In the genomic region with DNA sequence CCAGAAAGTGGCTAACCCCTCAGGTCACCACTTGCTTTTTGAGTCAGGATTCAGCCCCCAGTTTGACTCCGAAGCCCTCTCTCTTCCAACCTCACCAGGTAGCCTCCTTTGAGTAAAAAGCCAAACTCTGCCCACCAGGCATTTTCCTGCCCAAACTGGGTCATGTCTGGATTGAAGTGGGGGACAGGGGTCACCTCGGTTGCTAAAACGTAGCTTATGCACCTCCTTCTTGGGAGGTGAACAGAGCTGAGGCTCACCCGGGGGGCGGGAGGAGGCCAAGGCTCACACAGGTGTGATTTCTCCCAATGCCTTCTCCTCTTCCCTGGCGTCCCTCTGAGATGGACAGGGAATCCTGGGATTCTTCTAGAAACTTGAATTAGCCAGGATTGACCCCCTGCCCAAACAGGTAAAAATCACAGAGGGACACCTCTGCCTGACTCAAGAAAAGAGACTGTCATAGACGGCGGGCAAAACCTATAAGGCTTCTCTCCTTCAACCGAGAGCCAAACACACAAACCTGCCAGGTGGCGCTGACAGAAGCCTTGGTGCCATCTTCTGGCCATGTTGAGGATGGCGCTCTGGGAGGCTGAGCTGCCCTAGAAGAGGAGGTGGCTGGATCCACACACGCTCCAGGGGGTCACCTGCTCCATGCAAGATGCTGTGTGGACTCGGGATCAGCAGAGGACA, we compare ENCODE assay signal across 7 cellular contexts. TPM values are rescaled to one million over a fixed set of nuclear protein-coding genes. Genes with fewer than 3 reads are reported as not detected.
A peak's percentile ranks its signal among the peaks of the same experiment; 100 is the strongest.
DNase-seq lines count a peak whose midpoint lies in the region; ATAC-seq and TF ChIP-seq lines count a peak whose summit lies in the region.

No MANE protein-coding gene starts in this region.

- TF ChIP-seq CTCF in activated B cell treated with CpG ODN at 0.5 μM for 24 hours (IDR thresholded peaks at IDR 0.05) (no peak), endodermal cell (conservative IDR thresholded peaks at IDR 0.05) (peak; percentile 87), natural killer cell (IDR thresholded peaks at IDR 0.05) (peak; percentile 8)

- peaks cover 16% of the 10 kb centered on the region for H3K27me3 ChIP-seq in endodermal cell (ENCODE audit: control insufficient read depth, insufficient read depth, low read length, poor library complexity, severe bottlenecking)

- peak; percentile 82 for DNase-seq in GM03348 (ENCODE audit: low spot score)
- peak; percentile 5 for DNase-seq in GOT3 (lab: John Stamatoyannopoulos, UW)
- DNase-seq in NCI-H1105 treated with DMSO at 0.1 percent for 48 hours (lab: John Stamatoyannopoulos, UW) = peak; percentile 51
- no peak for DNase-seq in activated B cell treated with CpG ODN at 0.5 μM for 24 hours
- peak; percentile 92 for DNase-seq in endodermal cell
- DNase-seq in natural killer cell = no peak
- DNase-seq in hippocampal formation (lab: John Stamatoyannopoulos, UW) = no peak

- no peaks in the 10 kb centered on the region for H3K4me1 Mint-ChIP-seq in activated B cell treated with CpG ODN at 0.5 μM for 24 hours
- H3K4me1 Mint-ChIP-seq in endodermal cell = peaks cover 1% of the 10 kb centered on the region
- H3K4me1 Mint-ChIP-seq in natural killer cell = no peaks in the 10 kb centered on the region

- no peak overlapping the region for H3K9ac ChIP-seq in endodermal cell (ENCODE audit: extremely low read depth, low read length, poor library complexity, severe bottlenecking)

- H3K36me3 ChIP-seq in endodermal cell (ENCODE audit: control insufficient read depth, insufficient read depth, low read length) = no peaks in the 10 kb centered on the region

- no peaks in the 10 kb centered on the region for H3K36me3 Mint-ChIP-seq in activated B cell treated with CpG ODN at 0.5 μM for 24 hours (ENCODE audit: low read depth)
- H3K36me3 Mint-ChIP-seq in endodermal cell (ENCODE audit: low read depth) = no peaks in the 10 kb centered on the region
- no peaks in the 10 kb centered on the region for H3K36me3 Mint-ChIP-seq in natural killer cell

- peak; percentile 37 for ATAC-seq in activated B cell treated with CpG ODN at 0.5 μM for 24 hours (ENCODE audit: low read depth)
- peak in 1 of 3 donors; percentile 53 for ATAC-seq in natural killer cell

- H3K27ac Mint-ChIP-seq in activated B cell treated with CpG ODN at 0.5 μM for 24 hours (no peak overlapping the region), endodermal cell (no peak overlapping the region), natural killer cell (no peak overlapping the region)

- intact Hi-C loops in activated B cell treated with CpG ODN at 0.5 μM for 24 hours (cut with micrococcal nuclease) = loop anchor here (2.0 kb wide), 1 partner anchor 1047 kb away; no protein-coding TSS in a partner anchor
- intact Hi-C loops in natural killer cell (cut with micrococcal nuclease) = no loop called here

- H3K27me3 Mint-ChIP-seq in activated B cell treated with CpG ODN at 0.5 μM for 24 hours = peaks cover 52% of the 10 kb centered on the region
- H3K27me3 Mint-ChIP-seq in endodermal cell (ENCODE audit: insufficient read depth) = peaks cover 36% of the 10 kb centered on the region
- H3K27me3 Mint-ChIP-seq in natural killer cell (ENCODE audit: low read depth in 2 of 2) = peaks cover 39 to 58% of the 10 kb centered on the region in 2 donors

- no peak overlapping the region for H3K4me3 ChIP-seq in endodermal cell (ENCODE audit: low read length)

- CTCF ChIA-PET in activated B cell treated with CpG ODN at 0.5 μM for 24 hours (lab: Charles Lee) = no interaction called here

- H3K4me3 Mint-ChIP-seq in activated B cell treated with CpG ODN at 0.5 μM for 24 hours (no peak overlapping the region), endodermal cell (no peak overlapping the region), natural killer cell (no peak overlapping the region)

- POLR2A ChIA-PET in activated B cell treated with CpG ODN at 0.5 μM for 24 hours (lab: Charles Lee) = no interaction called here

- H3K27ac ChIP-seq in endodermal cell (ENCODE audit: low read depth, low read length) = no peak overlapping the region

- H3K9me3 Mint-ChIP-seq in activated B cell treated with CpG ODN at 0.5 μM for 24 hours = no peaks in the 10 kb centered on the region
- H3K9me3 Mint-ChIP-seq in endodermal cell = no peaks in the 10 kb centered on the region
- no peaks in the 10 kb centered on the region for H3K9me3 Mint-ChIP-seq in natural killer cell

- H3K9me3 ChIP-seq in endodermal cell (ENCODE audit: control insufficient read depth, low read length) = no peaks in the 10 kb centered on the region

- H3K4me1 ChIP-seq in endodermal cell (ENCODE audit: control insufficient read depth, insufficient read depth, low read length) = no peaks in the 10 kb centered on the region

- WGBS in endodermal cell (ENCODE audit: insufficient coverage in 1 of 2, insufficient read length in 1 of 2), 2 experiments = 38 to 46% methylated on average over 9 to 13 of the region's 13 CpGs

RNA-seq across cellular contexts. Expression of gene PRLHR, which starts 51.6 kb away (rescaled TPM):
- total RNA-seq in activated B cell treated with CpG ODN at 0.5 μM for 24 hours (not detected in 2 replicates), endodermal cell (not detected), natural killer cell (not detected)
- polyA plus RNA-seq in endodermal cell (2013, experiment 1 of 2) = not detected
- 0.04 TPM for polyA plus RNA-seq in endodermal cell (2013, experiment 2 of 2)

Comparison
In these comparisons a context has a peak if more than half of its experiments do, and no peak if none do; other contexts are left out.
1. DNase-seq: peak in GM03348 (single experiment), GOT3 (single experiment), NCI-H1105 treated with DMSO at 0.1 percent for 48 hours (single experiment) and endodermal cell (single experiment); none in activated B cell treated with CpG ODN at 0.5 μM for 24 hours (single experiment), natural killer cell (single experiment) and hippocampal formation (0 of 2).